In the genomic region with DNA sequence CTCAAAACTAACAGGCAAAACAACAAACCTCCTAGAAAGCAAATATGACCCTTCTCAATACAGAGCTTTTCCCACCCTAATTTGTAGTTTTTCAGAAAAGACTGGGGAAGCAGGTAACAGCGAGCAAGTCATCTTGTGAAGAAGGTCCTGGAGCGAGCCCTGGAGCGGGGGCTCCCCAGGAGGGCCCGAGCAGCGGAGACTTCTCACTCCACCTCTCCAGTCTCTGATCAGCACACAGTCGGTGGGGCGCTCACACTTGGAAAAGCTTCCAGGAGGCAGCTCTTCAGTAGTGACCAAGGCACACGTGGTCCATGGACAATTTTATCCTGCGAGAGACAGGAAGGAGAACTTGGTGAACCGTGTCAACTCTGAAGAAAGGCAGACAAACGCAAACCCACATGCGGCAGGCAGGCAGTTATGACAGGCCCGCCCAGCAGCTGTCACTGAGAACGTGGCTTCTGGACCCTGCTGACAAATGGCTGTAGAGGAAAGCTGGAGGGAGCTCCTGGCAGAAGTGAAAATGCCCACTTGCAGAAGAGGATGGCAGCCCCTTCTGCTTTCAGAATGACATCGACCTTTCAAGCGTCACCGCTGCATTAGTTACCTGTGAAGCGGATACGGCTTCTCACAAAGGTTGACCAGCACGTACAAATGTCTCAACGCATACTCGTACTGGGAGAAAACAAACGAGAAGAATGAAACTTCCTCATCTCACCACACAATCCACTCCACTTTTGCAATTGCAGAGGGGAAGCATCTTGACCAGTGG, we compare ENCODE assay signal across 8 cellular contexts. TPM values are rescaled to one million over a fixed set of nuclear protein-coding genes. Genes with fewer than 3 reads are reported as not detected.
DNase-seq lines count a peak whose midpoint lies in the region; ATAC-seq, FAIRE-seq and TF ChIP-seq lines count a peak whose summit lies in the region.

No MANE protein-coding gene starts in this region.

- H3K36me3 ChIP-seq in esophagus squamous epithelium: peaks cover 0 to 64% (median 9%) of the 10 kb centered on the region in 3 donors

- H3K9me3 ChIP-seq in esophagus squamous epithelium: no peaks in the 10 kb centered on the region

- peak overlapping the region in 2 of 4 donors; percentile 13 to 63 for H3K27ac ChIP-seq in esophagus squamous epithelium

- no peaks in the 10 kb centered on the region for H3K27me3 ChIP-seq in esophagus squamous epithelium

- no peak overlapping the region for H3K4me3 ChIP-seq in esophagus squamous epithelium

- intact Hi-C loops in esophagus squamous epithelium (cut with DNase I): no loop called here

- peak; percentile 16 for TF ChIP-seq POLR2A in GM19193 (IDR thresholded peaks at IDR 0.05; ENCODE audit: extremely low read depth, insufficient read depth, insufficient read length)
- peak in 1 of 4 donors; percentile 5 for TF ChIP-seq POLR2A in esophagus squamous epithelium (IDR thresholded peaks at IDR 0.05)

- no peak for TF ChIP-seq CTCF in esophagus squamous epithelium (IDR thresholded peaks at IDR 0.05)

- 51 to 65% methylated on average over 13 to 16 of the region's 23 CpGs for WGBS in esophagus squamous epithelium, 2 donors

- no peak for FAIRE-seq in urothelium cell line (lab: Jason Lieb, UNC)

- peak; percentile 93 for ATAC-seq in HG02970 (IDR thresholded peaks at IDR 0.05; ENCODE audit: low FRiP score, unreplicated experiment)

- peak; percentile 76 for DNase-seq in SIG-M5 (lab: John Stamatoyannopoulos, UW)
- DNase-seq in pons (ENCODE audit: low spot score): peak; percentile 68
- DNase-seq in activated CD4-positive, alpha-beta T cell treated with anti-CD3 and anti-CD28 coated beads for 48 hours: no peak
- no peak for DNase-seq in urothelium cell line (ENCODE audit: low spot score)
- no peak for DNase-seq in stimulated activated CD4-positive, alpha-beta T cell treated with anti-CD3 and anti-CD28 coated beads, Interleukin-4, amount 100 ng/mL, for 4 hours
- DNase-seq in esophagus squamous epithelium (lab: John Stamatoyannopoulos, UW): no peak

- no peaks in the 10 kb centered on the region for H3K4me1 ChIP-seq in esophagus squamous epithelium

RNA-seq across cellular contexts. Expression of a gene that starts 44.2 kb away (rescaled TPM):
- total RNA-seq in esophagus squamous epithelium: 100 to 1,000 TPM in 1 of 4 donors, 10 to 100 TPM in 3; 42.6 to 107 (median 70.8) TPM

Comparison
In these comparisons a context has a peak if more than half of its experiments do, and no peak if none do; other contexts are left out.
1. DNase-seq: peak in SIG-M5 (single experiment) and pons (single experiment); none in activated CD4-positive, alpha-beta T cell treated with anti-CD3 and anti-CD28 coated beads for 48 hours (single experiment), urothelium cell line (single experiment), stimulated activated CD4-positive, alpha-beta T cell treated with anti-CD3 and anti-CD28 coated beads, Interleukin-4, amount 100 ng/mL, for 4 hours (0 of 2) and esophagus squamous epithelium (single experiment).